8 cellular contexts compared by ENCODE assay signal in the genomic region with DNA sequence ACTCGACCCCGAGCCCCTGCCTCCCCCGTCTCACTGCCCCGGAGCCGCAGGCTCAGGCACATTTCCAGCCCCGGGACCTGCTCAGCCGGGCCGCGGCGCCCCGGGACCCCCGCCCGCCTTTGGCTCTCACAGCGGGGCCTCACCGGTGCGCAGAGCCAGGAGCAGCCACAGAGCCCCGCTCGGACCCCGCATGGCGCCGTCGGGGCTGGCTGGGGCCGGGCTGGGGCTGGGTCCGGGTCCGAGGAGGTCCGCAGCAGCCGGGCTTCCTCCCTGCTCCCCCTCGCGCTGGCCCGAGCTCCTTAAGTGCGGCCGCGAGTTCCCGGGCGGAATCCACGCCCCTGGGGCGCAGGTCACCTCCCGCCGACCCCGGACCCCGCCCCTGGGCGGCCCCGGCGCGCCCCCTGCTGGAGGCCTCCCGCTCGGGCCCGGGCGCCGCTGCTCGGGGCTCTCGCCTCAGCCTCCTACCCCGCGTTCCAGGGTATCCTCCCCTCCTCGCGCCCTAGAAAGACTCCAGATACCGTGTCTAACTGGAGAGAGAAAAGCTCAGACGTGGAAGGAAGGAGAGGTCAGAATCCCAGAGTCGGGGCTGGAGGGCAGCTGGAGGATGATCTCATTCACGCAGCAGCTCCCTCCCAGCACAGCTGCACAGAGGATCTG. TPM values are rescaled to one million over a fixed set of nuclear protein-coding genes. Genes with fewer than 3 reads are reported as not detected.
DNase-seq lines count a peak whose midpoint lies in the region; ATAC-seq and TF ChIP-seq lines count a peak whose summit lies in the region.

Gene MELTF, minus strand, starts transcription at position 307 of the 657 bp plus-strand sequence. Its CDS starts 115 bp downstream, at position 192.

- WGBS in stomach, 5 donors, result 1 to 2% (median 2%) methylated on average over 10 to 60 of the region's 60 CpGs

- H3K27ac Mint-ChIP-seq in natural killer cell, result peak within 1 kb of the TSS in 1 of 2 donors; percentile 63

- peak; percentile 71 for ATAC-seq in GM18858 (IDR thresholded peaks at IDR 0.05; ENCODE audit: unreplicated experiment)
- ATAC-seq in HG03103 (IDR thresholded peaks at IDR 0.05; ENCODE audit: low read depth, unreplicated experiment), result peak; percentile 71
- peak; percentile 73 for ATAC-seq in esophagus mucosa
- peak; percentile 90 to 93 (median 91) for ATAC-seq in natural killer cell

- peaks cover 0 to 2% of the 10 kb centered on the region in 2 donors for H3K9me3 Mint-ChIP-seq in natural killer cell

- H3K27ac ChIP-seq in stomach, result peak within 1 kb of the TSS in 3 of 5 donors; percentile 1 to 51 (median 9)

- peaks cover 2 to 27% of the 10 kb centered on the region in 2 donors for H3K4me1 Mint-ChIP-seq in natural killer cell

- TF ChIP-seq POLR2A in stomach (IDR thresholded peaks at IDR 0.05), result no peak

- intact Hi-C loops in natural killer cell (cut with micrococcal nuclease), result loop anchor here (5.0 kb wide), 1 partner anchor 192 kb away; no protein-coding TSS in a partner anchor
- intact Hi-C loops in stomach (cut with DNase I; ENCODE audit: low total_unique reads), result no loop called here

- TF ChIP-seq EP300 in stomach (IDR thresholded peaks at IDR 0.05), result no peak

- H3K4me1 ChIP-seq in stomach, result peaks cover 13 to 33% (median 23%) of the 10 kb centered on the region in 4 donors

- POLR2A ChIA-PET in AG04449 (lab: Yijun Ruan, JAX), result no interaction called here

- H3K9me3 ChIP-seq in stomach, result no peaks in the 10 kb centered on the region

- CTCF ChIA-PET in AG04449 (lab: Yijun Ruan, JAX), result interaction anchor here (0.5 to 6.5 kb wide), 32 partner anchors 8 to 765 kb away, joined by 3 to 80 read pairs (median 4); partner anchors contain the start of gene NCBP2

- H3K4me3 ChIP-seq in AG04449 (ENCODE audit: low read depth, low read length) (peak within 1 kb of the TSS; percentile 52), stomach (peak within 1 kb of the TSS; percentile 47 to 66 (median 52))

- TF ChIP-seq CTCF in AG04449 (IDR thresholded peaks at IDR 0.05; ENCODE audit: insufficient read depth, low read length, missing control alignments) (peak; percentile 39), natural killer cell (IDR thresholded peaks at IDR 0.05) (peak; percentile 86), stomach (IDR thresholded peaks at IDR 0.05) (peak in 4 of 7 experiments; percentile 10 to 89 (median 74))

- H3K4me3 Mint-ChIP-seq in natural killer cell, result peak within 1 kb of the TSS; percentile 74

- peaks cover 1 to 2% of the 10 kb centered on the region in 2 donors for H3K27me3 Mint-ChIP-seq in natural killer cell (ENCODE audit: low read depth in 2 of 2)

- DNase-seq in AG04449 (ENCODE audit: low read depth, low spot score) (no peak), NCI-H774 (lab: John Stamatoyannopoulos, UW) (peak; percentile 82), natural killer cell (peak; percentile 78), stomach (peak; percentile 58)
- peak; percentile 19 for DNase-seq in activated CD8-positive, alpha-beta memory T cell treated with anti-CD3 and anti-CD28 coated beads, Interleukin-2, amount 50 U/mL, for 24 hours (ENCODE audit: extremely low read depth)

- H3K36me3 ChIP-seq in stomach, result no peaks in the 10 kb centered on the region

- H3K27me3 ChIP-seq in stomach, result peaks cover 0 to 46% (median 12%) of the 10 kb centered on the region in 3 donors

- H3K36me3 Mint-ChIP-seq in natural killer cell, result no peaks in the 10 kb centered on the region

RNA-seq across cellular contexts. Expression of gene MELTF, which starts in this region (rescaled TPM):
- total RNA-seq in esophagus mucosa (2.8 TPM), natural killer cell (1 to 10 TPM; 2.4 to 4.3 (median 4.0) TPM), stomach (1 to 10 TPM in 3 of 5 donors, under 1 TPM in 2; 0.45 to 4.4 (median 3.5) TPM)
- 1 to 10 TPM in 2 of 3 donors, under 1 TPM in 1; 0.76 to 1.8 (median 1.3) TPM for polyA plus RNA-seq in stomach
